9 cellular contexts compared by ENCODE assay signal in the genomic region with DNA sequence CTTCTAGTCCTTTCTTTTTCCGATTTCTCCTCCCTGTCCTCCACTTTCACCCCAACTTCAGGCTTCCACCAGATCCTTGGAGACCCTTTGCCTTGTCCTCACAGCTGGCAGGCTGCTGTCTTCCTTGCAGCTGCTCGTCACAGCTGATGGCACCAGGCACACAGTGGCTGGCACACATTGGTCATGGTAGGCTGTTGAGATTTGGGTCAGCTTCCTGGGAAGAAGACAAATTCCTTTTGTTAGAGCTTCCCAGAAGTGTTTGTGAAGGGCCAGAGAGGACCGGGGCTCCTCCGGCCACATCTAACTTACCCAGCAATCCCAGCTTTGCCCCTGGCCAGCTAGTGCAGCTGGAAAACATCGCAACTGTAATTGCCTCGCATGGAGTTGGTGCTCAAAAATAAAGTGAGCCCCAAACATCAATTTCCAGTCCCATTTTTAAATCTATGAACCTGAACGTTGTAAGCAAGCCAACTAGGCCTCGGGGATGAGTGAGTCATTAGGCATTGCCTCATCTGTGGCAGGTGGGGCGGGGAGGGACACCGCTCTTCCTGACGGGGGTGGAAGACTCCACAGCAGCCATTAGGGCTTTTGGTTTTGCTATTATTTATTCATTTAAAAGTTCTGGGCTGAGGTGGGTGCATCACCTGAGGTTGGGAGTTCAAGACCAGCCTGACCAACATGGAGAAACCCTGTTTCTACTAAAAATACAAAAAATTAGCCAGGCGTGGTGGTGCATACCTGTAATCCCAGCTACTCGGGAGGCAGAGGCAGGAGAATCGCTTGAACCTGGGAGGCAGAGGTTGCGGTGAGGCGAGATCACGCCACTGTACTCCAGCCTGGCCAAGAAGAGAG. TPM values are rescaled to one million over a fixed set of nuclear protein-coding genes. Genes with fewer than 3 reads are reported as not detected.
DNase-seq lines count a peak whose midpoint lies in the region; ATAC-seq and TF ChIP-seq lines count a peak whose summit lies in the region.
"Had no signal": no experiment of that assay in that cellular context is flagged by ENCODE, and none has a peak within 500 bp of the region (broad histone marks: within the 10 kb centered on the region; RNA-seq: fewer than 3 reads in every experiment).

No MANE protein-coding gene starts in this region.

- H3K9me2 ChIP-seq in Karpas-422 (replicated peaks; ENCODE audit: insufficient read depth, low read length) = no peaks in the 10 kb centered on the region

- H3K4me1 Mint-ChIP-seq in natural killer cell treated with Interleukin-12 subunit alpha and Interleukin-12 subunit beta and Interleukin-15 and Interleukin-18, amount 100 ng/mL, for 72 hours (ENCODE audit: low read depth in 2 of 2) = no peaks in the 10 kb centered on the region

- ATAC-seq in IMR-90 (ENCODE audit: low read depth) = peak; percentile 2
- no peak for ATAC-seq in natural killer cell treated with Interleukin-12 subunit alpha and Interleukin-12 subunit beta and Interleukin-15 and Interleukin-18, amount 100 ng/mL, for 72 hours

- H3K27me3 Mint-ChIP-seq in natural killer cell treated with Interleukin-12 subunit alpha and Interleukin-12 subunit beta and Interleukin-15 and Interleukin-18, amount 100 ng/mL, for 72 hours = peaks cover 6 to 7% of the 10 kb centered on the region in 2 donors

- WGBS in IMR-90 (ENCODE audit: extremely low coverage in 2 of 2, insufficient read length in 1 of 2), 2 experiments = no CpG with 5 or more reads among the region's 17 CpGs

- CTCF ChIA-PET in IMR-90 (lab: Yijun Ruan, JAX) = interaction anchor here (0.6 to 0.7 kb wide), 4 partner anchors 143 to 285 kb away, joined by 3 to 8 read pairs (median 4); no protein-coding TSS in a partner anchor

- H3K9me1 ChIP-seq in IMR-90 (ENCODE audit: insufficient read depth, low read length) = peaks cover 21% of the 10 kb centered on the region

- peak overlapping the region; percentile 99 for H2BK20ac ChIP-seq in IMR-90 (ENCODE audit: low read depth, low read length)

- H2AK5ac ChIP-seq in IMR-90 (ENCODE audit: low read depth, low read length) = peak overlapping the region; percentile 100

- peak overlapping the region; percentile 95 for H3K56ac ChIP-seq in IMR-90 (ENCODE audit: extremely low read depth, insufficient read depth, low read length)

- H3K4me1 ChIP-seq in IMR-90 (ENCODE audit: control insufficient read depth, insufficient read depth, low read length) (peaks cover 26% of the 10 kb centered on the region), Karpas-422 (ENCODE audit: low read length) (no peaks in the 10 kb centered on the region)

- H4K8ac ChIP-seq in IMR-90 (ENCODE audit: low read depth in 2 of 2, low read length in 2 of 2) = peak overlapping the region; percentile 94 to 96

- no peak for TF ChIP-seq POLR2A in IMR-90 (IDR thresholded peaks at IDR 0.05; ENCODE audit: low read depth, low read length)

- POLR2A ChIA-PET in IMR-90 (lab: Charles Lee; ENCODE audit: unreplicated experiment) = interaction anchor here (0.6 kb wide), 1 partner anchor 53 kb away, joined by 4 read pairs; no protein-coding TSS in a partner anchor

- dilution Hi-C loops in IMR-90 (cut with HindIII; ENCODE audit: low sequenced_read_pairs, unreplicated experiment) = no loop called here

- H3K9me3 ChIP-seq in IMR-90 (ENCODE audit: control insufficient read depth, insufficient read depth, low read length) (peaks cover 8% of the 10 kb centered on the region), Karpas-422 (ENCODE audit: low read length) (no peaks in the 10 kb centered on the region)

- H3K79me1 ChIP-seq in IMR-90 (ENCODE audit: low read depth in 1 of 2, low read length in 2 of 2) = peaks cover 0 to 6% of the 10 kb centered on the region in 2 experiments; a peak in 1 of 4 replicates

- H4K20me1 ChIP-seq in IMR-90 (ENCODE audit: insufficient read depth, low read length) (no peaks in the 10 kb centered on the region), Karpas-422 (ENCODE audit: insufficient read depth, low read depth, low read length) (no peaks in the 10 kb centered on the region)

- peak overlapping the region; percentile 100 for H2BK120ac ChIP-seq in IMR-90 (ENCODE audit: low read depth, low read length)

- peak overlapping the region; percentile 96 for H4K5ac ChIP-seq in IMR-90 (ENCODE audit: low read depth, low read length)

- H3K9ac ChIP-seq in IMR-90 (ENCODE audit: low read depth, low read length) (peak overlapping the region; percentile 47), Karpas-422 (ENCODE audit: low read length) (no peak overlapping the region)

- H2AK9ac ChIP-seq in IMR-90 (replicated peaks; ENCODE audit: low read depth, low read length, poor library complexity) = peak overlapping the region; percentile 95

- no peaks in the 10 kb centered on the region for H3K36me3 Mint-ChIP-seq in natural killer cell treated with Interleukin-12 subunit alpha and Interleukin-12 subunit beta and Interleukin-15 and Interleukin-18, amount 100 ng/mL, for 72 hours

- H3K36me3 ChIP-seq in IMR-90 (ENCODE audit: control insufficient read depth, insufficient read depth, low read length) (no peaks in the 10 kb centered on the region), Karpas-422 (ENCODE audit: insufficient read depth, low read length) (no peaks in the 10 kb centered on the region)

- DNase-seq in IMR-90 (peak; percentile 91), astrocyte of the spinal cord (ENCODE audit: low read depth, low spot score) (peak; percentile 91), kidney glomerular epithelial cell (lab: John Stamatoyannopoulos, UW) (peak; percentile 78), T-helper 9 cell (no peak), Karpas-422 (no peak), middle frontal gyrus (ENCODE audit: extremely low spot score, low spot score) (no peak)
- no peak for DNase-seq in natural killer cell treated with Interleukin-12 subunit alpha and Interleukin-12 subunit beta and Interleukin-15 and Interleukin-18, amount 100 ng/mL, for 72 hours (ENCODE audit: low spot score)

- H2BK15ac ChIP-seq in IMR-90 (ENCODE audit: low read depth, low read length) = peak overlapping the region; percentile 98

- peak overlapping the region; percentile 98 for H3K14ac ChIP-seq in IMR-90 (replicated peaks; ENCODE audit: low read depth, low read length)

- H3K4me2 ChIP-seq in IMR-90 (ENCODE audit: low read depth, low read length) (peak overlapping the region; percentile 34), Karpas-422 (ENCODE audit: low read depth, low read length, poor library complexity, severe bottlenecking) (no peak overlapping the region)

- peak overlapping the region; percentile 100 for H3K4ac ChIP-seq in IMR-90 (ENCODE audit: low read depth, low read length)

- no peak for TF ChIP-seq RAD21 in IMR-90 (IDR thresholded peaks at IDR 0.05; ENCODE audit: low read length)

- H3K27ac Mint-ChIP-seq in natural killer cell treated with Interleukin-12 subunit alpha and Interleukin-12 subunit beta and Interleukin-15 and Interleukin-18, amount 100 ng/mL, for 72 hours = no peak overlapping the region

- TF ChIP-seq CTCF in IMR-90 (conservative IDR thresholded peaks at IDR 0.05; ENCODE audit: low read depth, low read length) (no peak), astrocyte of the spinal cord (IDR thresholded peaks at IDR 0.05; ENCODE audit: low read depth, low read length) (no peak)

- peak overlapping the region; percentile 100 for H2BK5ac ChIP-seq in IMR-90 (ENCODE audit: low read depth, low read length, poor library complexity, severe bottlenecking)

- in situ Hi-C loops in IMR-90 (cut with MboI; ENCODE audit: low sequenced_read_pairs) = no loop called here
- in situ Hi-C loops in astrocyte of the spinal cord (cut with HindIII; ENCODE audit: low sequenced_read_pairs) = no loop called here

- H3K23ac ChIP-seq in IMR-90 (ENCODE audit: low read depth, low read length) = peak overlapping the region; percentile 99

- H3K4me3 Mint-ChIP-seq in natural killer cell treated with Interleukin-12 subunit alpha and Interleukin-12 subunit beta and Interleukin-15 and Interleukin-18, amount 100 ng/mL, for 72 hours = no peak overlapping the region

- H3K27ac ChIP-seq in IMR-90 (ENCODE audit: insufficient read depth, low read length) = peak overlapping the region; percentile 96
- peak overlapping the region; percentile 53 for H3K27ac ChIP-seq in temporal lobe (ENCODE audit: low read depth, low read length)
- no peak overlapping the region for H3K27ac ChIP-seq in Karpas-422 (ENCODE audit: low read length)

- H3K27me3 ChIP-seq in IMR-90 (ENCODE audit: control insufficient read depth, insufficient read depth, low read length) = no peaks in the 10 kb centered on the region
- peaks cover 3% of the 10 kb centered on the region; the same call in 1 of the 2 replicates for H3K27me3 ChIP-seq in Karpas-422 (ENCODE audit: low read length)

- intact Hi-C loops in IMR-90 (cut with micrococcal nuclease) = loop anchor here (1.0 to 10.0 kb wide), 4 partner anchors 64 to 284 kb away; a partner anchor contains a TSS

- BruUV-seq in IMR-90 (replicated peaks; lab: Mats Ljungman, UMichigan) = no TSS peak

- H3K79me2 ChIP-seq in Karpas-422 (ENCODE audit: low read length) = no peaks in the 10 kb centered on the region

- peak overlapping the region; percentile 100 for H4K91ac ChIP-seq in IMR-90 (ENCODE audit: insufficient read depth, low read depth, low read length)

- peaks cover 3% of the 10 kb centered on the region for H3K9me3 Mint-ChIP-seq in natural killer cell treated with Interleukin-12 subunit alpha and Interleukin-12 subunit beta and Interleukin-15 and Interleukin-18, amount 100 ng/mL, for 72 hours

- H2AFZ ChIP-seq in IMR-90 (replicated peaks; ENCODE audit: low read length, poor library complexity) = peak overlapping the region; percentile 82
- H2AFZ ChIP-seq in Karpas-422 (ENCODE audit: low read length) = no peak overlapping the region

- peak overlapping the region; percentile 98 for H3K18ac ChIP-seq in IMR-90 (ENCODE audit: low read depth, low read length)

- H3K4me3 ChIP-seq in IMR-90 (ENCODE audit: insufficient read depth, low read depth, low read length) (no peak overlapping the region), astrocyte of the spinal cord (ENCODE audit: low read depth, low read length) (no peak overlapping the region), Karpas-422 (ENCODE audit: low read length) (no peak overlapping the region)

RNA-seq across cellular contexts. Expression of a gene that starts 12.4 kb away (rescaled TPM):
- total RNA-seq in IMR-90 (2012; rRNA removed) (under 0.01 TPM in 1 of 2 replicates, not detected in the other), temporal lobe (not detected)
- polyA plus RNA-seq in IMR-90 (2012; rRNA removed) = 0.53 and 0.86 TPM in 2 replicates
- 0.32 and 0.45 TPM in 2 replicates for polyA plus RNA-seq in IMR-90 (2012; cell fraction: cytosol; rRNA removed)
- 0.72 and 0.95 TPM in 2 replicates for polyA plus RNA-seq in IMR-90 (2012; cell fraction: nucleus; rRNA removed; ENCODE audit: low replicate concordance)
- not detected in 2 replicates for total RNA-seq in Karpas-422 (2014; rRNA removed; shearing (Covaris generic); ENCODE audit: low replicate concordance)
- total RNA-seq in natural killer cell treated with Interleukin-12 subunit alpha and Interleukin-12 subunit beta and Interleukin-15 and Interleukin-18, amount 100 ng/mL, for 72 hours = not detected
- total RNA-seq: SK-MEL-5 had no signal

RNA-seq across cellular contexts. Expression of a gene that starts 23.3 kb away (rescaled TPM):
- not detected in 2 replicates for total RNA-seq in IMR-90 (2012; rRNA removed)
- not detected in 2 replicates for polyA plus RNA-seq in IMR-90 (2012; rRNA removed)
- polyA plus RNA-seq in IMR-90 (2012; cell fraction: cytosol; rRNA removed) = 0.07 TPM in 1 of 2 replicates, not detected in the other
- polyA plus RNA-seq in IMR-90 (2012; cell fraction: nucleus; rRNA removed; ENCODE audit: low replicate concordance) = 0.26 and 0.32 TPM in 2 replicates
- not detected for total RNA-seq in temporal lobe
- not detected in 2 replicates for total RNA-seq in Karpas-422 (2014; rRNA removed; shearing (Covaris generic); ENCODE audit: low replicate concordance)
- total RNA-seq in natural killer cell treated with Interleukin-12 subunit alpha and Interleukin-12 subunit beta and Interleukin-15 and Interleukin-18, amount 100 ng/mL, for 72 hours = not detected
- total RNA-seq: SK-MEL-5 had no signal

Comparison
In these comparisons a context has a peak if more than half of its experiments do, and no peak if none do; other contexts are left out.
1. DNase-seq: peak in IMR-90 (single experiment), astrocyte of the spinal cord (single experiment) and kidney glomerular epithelial cell (single experiment); none in T-helper 9 cell (single experiment), Karpas-422 (single experiment), middle frontal gyrus (single experiment) and natural killer cell treated with Interleukin-12 subunit alpha and Interleukin-12 subunit beta and Interleukin-15 and Interleukin-18, amount 100 ng/mL, for 72 hours (single experiment).